9 cellular contexts compared by ENCODE assay signal in the genomic region with DNA sequence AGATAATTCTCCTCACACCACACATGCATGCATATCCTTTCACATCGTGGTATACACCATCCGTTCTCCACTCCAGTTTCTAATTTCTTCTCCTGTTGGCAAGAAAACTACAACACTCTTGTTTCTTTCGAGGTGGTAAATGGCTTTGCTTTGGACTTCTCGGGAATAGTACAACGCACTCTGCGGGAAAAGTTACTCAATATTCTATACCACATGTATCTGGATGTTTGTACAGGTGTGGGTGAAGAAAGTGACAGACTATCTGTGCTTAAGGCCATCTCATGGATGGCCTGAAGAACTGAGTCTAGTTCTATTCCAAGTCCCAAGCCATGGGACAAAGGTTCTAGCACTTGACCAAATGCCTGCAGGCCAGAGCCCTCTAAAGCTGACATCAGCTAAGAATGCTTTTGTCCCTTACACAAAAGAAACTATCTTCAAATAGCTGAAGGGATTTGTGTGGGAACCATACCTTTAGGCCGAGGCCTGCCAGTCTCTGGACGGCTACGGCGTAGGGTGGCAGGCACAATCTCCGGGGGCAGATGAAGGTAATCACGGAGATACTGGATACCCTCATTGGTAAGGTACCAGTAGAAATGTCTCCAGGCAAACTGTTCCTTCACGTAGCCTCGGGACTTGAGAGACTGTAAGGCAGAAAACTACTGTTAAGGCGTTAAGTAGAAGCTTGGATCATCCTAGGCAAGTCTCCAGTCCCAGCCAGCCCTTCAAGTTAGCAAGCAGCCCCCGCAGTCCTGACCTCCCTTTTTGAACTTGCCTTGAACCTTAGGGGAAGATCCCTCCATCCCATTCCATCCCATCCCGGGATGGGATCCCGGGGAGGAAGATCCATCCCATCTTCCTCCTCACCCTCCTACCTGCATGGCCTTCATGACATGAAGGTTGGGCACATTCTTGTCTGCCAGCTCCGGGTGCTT. TPM values are rescaled to one million over a fixed set of nuclear protein-coding genes. Genes with fewer than 3 reads are reported as not detected.
DNase-seq lines count a peak whose midpoint lies in the region; FAIRE-seq and TF ChIP-seq lines count a peak whose summit lies in the region.
"Had no signal": no experiment of that assay in that cellular context is flagged by ENCODE, and none has a peak within 500 bp of the region (broad histone marks: within the 10 kb centered on the region; RNA-seq: fewer than 3 reads in every experiment).

No MANE protein-coding gene starts in this region.

- peak overlapping the region; percentile 99 for H3K27ac Mint-ChIP-seq in activated CD4-positive, alpha-beta T cell treated with anti-CD3 and anti-CD28 coated beads, Interleukin-2, amount 10 ng/mL, durations not matched to agents 24 days and 14 days
- peak overlapping the region; percentile 100 for H3K27ac Mint-ChIP-seq in activated naive CD8-positive, alpha-beta T cell treated with anti-CD3 and anti-CD28 coated beads for 36 hours

- H3K36me3 Mint-ChIP-seq in activated CD4-positive, alpha-beta T cell treated with anti-CD3 and anti-CD28 coated beads, Interleukin-2, amount 10 ng/mL, durations not matched to agents 24 days and 14 days (ENCODE audit: low read depth) = peaks cover 60% of the 10 kb centered on the region
- peaks cover 54% of the 10 kb centered on the region for H3K36me3 Mint-ChIP-seq in activated naive CD8-positive, alpha-beta T cell treated with anti-CD3 and anti-CD28 coated beads for 36 hours

- no peak for TF ChIP-seq POLR2A in H54 (IDR thresholded peaks at IDR 0.05; ENCODE audit: low read depth, low read length)

- intact Hi-C loops in activated CD4-positive, alpha-beta T cell treated with anti-CD3 and anti-CD28 coated beads, Interleukin-2, amount 10 ng/mL, durations not matched to agents 24 days and 14 days (cut with micrococcal nuclease) = no loop called here

- H3K4me1 ChIP-seq in keratinocyte (ENCODE audit: control insufficient read depth, extremely low read depth, insufficient read depth, low read length) (peaks cover 10% of the 10 kb centered on the region), subcutaneous abdominal adipose tissue (ENCODE audit: control insufficient read depth in 5 of 5, insufficient read depth in 5 of 5, low read length in 5 of 5) (peaks cover 0 to 18% (median 14%) of the 10 kb centered on the region in 5 donors)

- peak overlapping the region; percentile 67 to 98 (median 94) for H3K4me3 ChIP-seq in keratinocyte (ENCODE audit: control insufficient read depth in 2 of 3, extremely low read depth in 1 of 3, insufficient read depth in 2 of 3, low read depth in 1 of 3, low read length in 3 of 3)
- H3K4me3 ChIP-seq in subcutaneous abdominal adipose tissue (ENCODE audit: low read depth in 1 of 5, low read length in 5 of 5) = peak overlapping the region; percentile 76 to 98 (median 93)

- H3K4me3 Mint-ChIP-seq in activated CD4-positive, alpha-beta T cell treated with anti-CD3 and anti-CD28 coated beads, Interleukin-2, amount 10 ng/mL, durations not matched to agents 24 days and 14 days = peak overlapping the region; percentile 99
- peak overlapping the region; percentile 98 for H3K4me3 Mint-ChIP-seq in activated naive CD8-positive, alpha-beta T cell treated with anti-CD3 and anti-CD28 coated beads for 36 hours

- no peak overlapping the region for H2AFZ ChIP-seq in keratinocyte (ENCODE audit: control insufficient read depth, low read length)

- no peak for FAIRE-seq in keratinocyte (lab: Jason Lieb, UNC)
- no peak for FAIRE-seq in H54 (lab: Jason Lieb, UNC)
- FAIRE-seq: HTR-8/SVneo had no signal

- H3K27me3 Mint-ChIP-seq in activated CD4-positive, alpha-beta T cell treated with anti-CD3 and anti-CD28 coated beads, Interleukin-2, amount 10 ng/mL, durations not matched to agents 24 days and 14 days = peaks cover 5% of the 10 kb centered on the region
- H3K27me3 Mint-ChIP-seq in activated naive CD8-positive, alpha-beta T cell treated with anti-CD3 and anti-CD28 coated beads for 36 hours = no peaks in the 10 kb centered on the region

- H3K9me1 ChIP-seq in keratinocyte (ENCODE audit: control insufficient read depth, extremely low read depth, insufficient read depth, low read length) = no peaks in the 10 kb centered on the region

- dilution Hi-C loops in keratinocyte (cut with MboI; ENCODE audit: extremely low pct_ligation_motif_present, low sequenced_read_pairs) = no loop called here

- peaks cover 17% of the 10 kb centered on the region for H3K4me1 Mint-ChIP-seq in activated CD4-positive, alpha-beta T cell treated with anti-CD3 and anti-CD28 coated beads, Interleukin-2, amount 10 ng/mL, durations not matched to agents 24 days and 14 days
- H3K4me1 Mint-ChIP-seq in activated naive CD8-positive, alpha-beta T cell treated with anti-CD3 and anti-CD28 coated beads for 36 hours = peaks cover 39% of the 10 kb centered on the region

- H4K20me1 ChIP-seq in keratinocyte (ENCODE audit: control insufficient read depth, extremely low read depth, insufficient read depth, low read length) = peaks cover 10% of the 10 kb centered on the region

- H3K9me3 ChIP-seq in keratinocyte (ENCODE audit: control insufficient read depth, low read depth, low read length) (no peaks in the 10 kb centered on the region), subcutaneous abdominal adipose tissue (ENCODE audit: control insufficient read depth in 5 of 5, low read length in 5 of 5) (no peaks in the 10 kb centered on the region)

- H3K9ac ChIP-seq in keratinocyte (ENCODE audit: control insufficient read depth, extremely low read depth, insufficient read depth, low read length) (peak overlapping the region; percentile 100), subcutaneous abdominal adipose tissue (ENCODE audit: low read length in 5 of 5) (peak overlapping the region; percentile 75 to 100 (median 99))

- peak overlapping the region; percentile 75 for H3K4me2 ChIP-seq in keratinocyte (ENCODE audit: control insufficient read depth, extremely low read depth, insufficient read depth, low read depth, low read length)

- H3K27me3 ChIP-seq in keratinocyte (ENCODE audit: control insufficient read depth, extremely low read depth, insufficient read depth, low read length) (no peaks in the 10 kb centered on the region), subcutaneous abdominal adipose tissue (ENCODE audit: control insufficient read depth in 5 of 5, insufficient read depth in 4 of 5, low read length in 5 of 5) (no peaks in the 10 kb centered on the region)

- peaks cover 26 to 45% of the 10 kb centered on the region in 2 experiments for H3K36me3 ChIP-seq in keratinocyte (ENCODE audit: control insufficient read depth in 2 of 2, extremely low read depth in 1 of 2, insufficient read depth in 2 of 2, low read length in 2 of 2)
- peaks cover 18 to 53% (median 48%) of the 10 kb centered on the region in 5 donors for H3K36me3 ChIP-seq in subcutaneous abdominal adipose tissue (ENCODE audit: control insufficient read depth in 5 of 5, insufficient read depth in 5 of 5, low read length in 5 of 5)

- H3K27ac ChIP-seq in keratinocyte (ENCODE audit: control insufficient read depth, insufficient read depth, low read length) (peak overlapping the region; percentile 96), subcutaneous abdominal adipose tissue (ENCODE audit: low read depth, low read length) (peak overlapping the region; percentile 68)

- DNase-seq in activated CD4-positive, alpha-beta T cell treated with anti-CD3 and anti-CD28 coated beads, Interleukin-2, amount 10 ng/mL, durations not matched to agents 24 days and 14 days = no peak
- DNase-seq in activated CD4-positive, alpha-beta T cell treated with anti-CD3 and anti-CD28 coated beads for 1 hour = no peak
- DNase-seq in activated naive CD8-positive, alpha-beta T cell treated with anti-CD3 and anti-CD28 coated beads for 36 hours = no peak
- DNase-seq in keratinocyte (ENCODE audit: low read depth, low spot score) = no peak
- no peak for DNase-seq in AG20443 (ENCODE audit: low spot score)
- no peak for DNase-seq in NCI-H2171 (lab: John Stamatoyannopoulos, UW)
- no peak for DNase-seq in H54 (ENCODE audit: insufficient read length, low spot score)

- no peak for TF ChIP-seq CTCF in keratinocyte (optimal IDR thresholded peaks at IDR 0.05 in 1 of 3, IDR thresholded peaks at IDR 0.05 in 1 of 3, conservative IDR thresholded peaks at IDR 0.05 in 1 of 3; ENCODE audit: extremely low read depth in 1 of 3, insufficient read depth in 2 of 3, low read length in 3 of 3)

- peaks cover 56% of the 10 kb centered on the region for H3K79me2 ChIP-seq in keratinocyte (ENCODE audit: control insufficient read depth, insufficient read depth, low read length)

- H3K9me3 Mint-ChIP-seq in activated CD4-positive, alpha-beta T cell treated with anti-CD3 and anti-CD28 coated beads, Interleukin-2, amount 10 ng/mL, durations not matched to agents 24 days and 14 days = no peaks in the 10 kb centered on the region
- no peaks in the 10 kb centered on the region for H3K9me3 Mint-ChIP-seq in activated naive CD8-positive, alpha-beta T cell treated with anti-CD3 and anti-CD28 coated beads for 36 hours

RNA-seq across cellular contexts. Expression of a gene that starts 1.4 kb away (rescaled TPM):
- total RNA-seq in activated CD4-positive, alpha-beta T cell treated with anti-CD3 and anti-CD28 coated beads, Interleukin-2, amount 10 ng/mL, durations not matched to agents 24 days and 14 days = 1,681 and 1,689 TPM in 2 replicates
- total RNA-seq in activated naive CD8-positive, alpha-beta T cell treated with anti-CD3 and anti-CD28 coated beads for 36 hours = 1,000 to 10,000 TPM; 2,216 to 2,293 TPM
- polyA plus RNA-seq in keratinocyte = 2,818 to 3,877 TPM (median 3,767 TPM) in 3 replicates
- polyA plus RNA-seq in keratinocyte (2011; ENCODE audit: low read depth) = 257 TPM
- 4,155 and 5,101 TPM in 2 replicates for polyA plus RNA-seq in keratinocyte (2011; cell fraction: cytosol; rRNA removed)
- 1,247 and 1,439 TPM in 2 replicates for polyA plus RNA-seq in keratinocyte (2011; cell fraction: nucleus; rRNA removed)
- 2,602 and 3,258 TPM in 2 replicates for polyA plus RNA-seq in keratinocyte (2012; ENCODE audit: low replicate concordance)
- polyA minus RNA-seq in keratinocyte = 1,516 to 2,301 TPM (median 2,149 TPM) in 3 replicates
- polyA minus RNA-seq in keratinocyte (2011; cell fraction: cytosol; rRNA and poly(A)+ RNA removed) = 1,259 TPM
- 176 and 189 TPM in 2 replicates for polyA minus RNA-seq in keratinocyte (2011; cell fraction: nucleus; rRNA and poly(A)+ RNA removed)

RNA-seq across cellular contexts. Expression of a gene that starts 32.0 kb away (rescaled TPM):
- total RNA-seq in activated CD4-positive, alpha-beta T cell treated with anti-CD3 and anti-CD28 coated beads, Interleukin-2, amount 10 ng/mL, durations not matched to agents 24 days and 14 days = 21.2 and 21.8 TPM in 2 replicates
- 10 to 100 TPM; 18.1 to 18.3 TPM for total RNA-seq in activated naive CD8-positive, alpha-beta T cell treated with anti-CD3 and anti-CD28 coated beads for 36 hours
- polyA plus RNA-seq in keratinocyte = 11.5 to 20.6 TPM (median 16.5 TPM) in 3 replicates
- polyA plus RNA-seq in keratinocyte (2011; ENCODE audit: low read depth) = 2.0 TPM
- 12.9 and 16.8 TPM in 2 replicates for polyA plus RNA-seq in keratinocyte (2011; cell fraction: cytosol; rRNA removed)
- 15.1 and 15.3 TPM in 2 replicates for polyA plus RNA-seq in keratinocyte (2011; cell fraction: nucleus; rRNA removed)
- 2.4 and 8.8 TPM in 2 replicates for polyA plus RNA-seq in keratinocyte (2012; ENCODE audit: low replicate concordance)
- polyA minus RNA-seq in keratinocyte = 12.7 to 30.6 TPM (median 21.0 TPM) in 3 replicates
- 24.2 TPM for polyA minus RNA-seq in keratinocyte (2011; cell fraction: cytosol; rRNA and poly(A)+ RNA removed)
- polyA minus RNA-seq in keratinocyte (2011; cell fraction: nucleus; rRNA and poly(A)+ RNA removed) = 10.1 and 21.6 TPM in 2 replicates

RNA-seq across cellular contexts. Expression of a gene that starts 41.4 kb away (rescaled TPM):
- total RNA-seq in activated CD4-positive, alpha-beta T cell treated with anti-CD3 and anti-CD28 coated beads, Interleukin-2, amount 10 ng/mL, durations not matched to agents 24 days and 14 days = not detected in 2 replicates
- total RNA-seq in activated naive CD8-positive, alpha-beta T cell treated with anti-CD3 and anti-CD28 coated beads for 36 hours = under 1 TPM; 0.19 to 0.28 TPM
- polyA plus RNA-seq in keratinocyte = not detected in 3 replicates
- polyA plus RNA-seq in keratinocyte (2011; ENCODE audit: low read depth) = not detected
- polyA plus RNA-seq in keratinocyte (2011; cell fraction: cytosol; rRNA removed) = not detected in 2 replicates
- polyA plus RNA-seq in keratinocyte (2011; cell fraction: nucleus; rRNA removed) = not detected in 2 replicates
- 0.03 TPM in 1 of 2 replicates, not detected in the other for polyA plus RNA-seq in keratinocyte (2012; ENCODE audit: low replicate concordance)
- polyA minus RNA-seq in keratinocyte = not detected in 3 replicates
- polyA minus RNA-seq in keratinocyte (2011; cell fraction: cytosol; rRNA and poly(A)+ RNA removed) = not detected
- polyA minus RNA-seq in keratinocyte (2011; cell fraction: nucleus; rRNA and poly(A)+ RNA removed) = not detected in 2 replicates
